In the genomic region with DNA sequence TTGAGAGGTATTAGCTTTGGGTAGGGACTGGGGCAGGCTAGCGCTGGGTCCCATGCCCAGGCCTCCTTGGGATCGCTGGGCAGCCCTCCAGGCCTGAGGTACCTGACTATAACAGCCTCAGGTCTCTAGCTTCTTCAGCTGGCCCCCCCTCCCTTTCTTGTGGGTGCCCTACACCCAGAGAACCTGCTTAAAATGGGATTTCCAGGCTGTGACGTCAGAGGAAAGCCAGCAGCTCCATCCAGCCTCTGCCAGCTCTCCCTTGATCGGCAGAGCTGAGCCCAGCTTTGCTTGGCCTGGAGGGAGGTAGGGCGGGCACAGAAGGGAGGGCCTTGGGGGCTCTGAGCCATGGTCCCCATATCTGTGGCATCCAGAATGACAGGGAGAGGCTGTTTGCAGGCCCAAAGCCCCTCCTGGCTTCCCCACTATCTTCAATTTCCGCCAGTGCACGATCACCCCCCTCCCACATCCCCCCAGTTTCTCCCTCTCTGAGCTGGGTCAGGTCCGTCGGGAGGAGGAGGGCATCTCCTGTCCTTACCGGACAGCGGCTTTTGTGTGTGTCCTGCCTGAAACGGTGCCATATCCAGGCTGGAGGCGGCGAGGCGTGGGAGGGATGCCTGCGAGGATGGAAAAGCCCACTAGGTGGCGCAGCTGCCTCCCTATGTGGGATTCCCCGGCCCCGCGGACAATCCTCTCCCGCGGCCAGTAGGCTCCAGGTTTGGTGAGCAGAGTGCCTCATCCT, we compare ENCODE assay signal across 8 cellular contexts. TPM values are rescaled to one million over a fixed set of nuclear protein-coding genes. Genes with fewer than 3 reads are reported as not detected.
DNase-seq lines count a peak whose midpoint lies in the region; ATAC-seq, FAIRE-seq and TF ChIP-seq lines count a peak whose summit lies in the region.

No MANE protein-coding gene starts in this region.

- CTCF ChIA-PET in PC-3 (lab: Charles Lee): interaction anchor here (0.6 to 1.5 kb wide), 2 partner anchors 55 to 736 kb away, joined by 5 to 12 read pairs; no protein-coding TSS in a partner anchor

- no peaks in the 10 kb centered on the region for H3K27me3 Mint-ChIP-seq in activated T-cell treated with anti-CD3 and anti-CD28 coated beads, Interleukin-2, amount 50 U/mL, for 24 hours
- peaks cover 0 to 12% (median 7%) of the 10 kb centered on the region in 3 donors for H3K27me3 Mint-ChIP-seq in naive B cell

- H3K36me3 Mint-ChIP-seq in activated T-cell treated with anti-CD3 and anti-CD28 coated beads, Interleukin-2, amount 50 U/mL, for 24 hours (ENCODE audit: low read depth): no peaks in the 10 kb centered on the region
- no peaks in the 10 kb centered on the region for H3K36me3 Mint-ChIP-seq in naive B cell

- H3K4me1 Mint-ChIP-seq in activated T-cell treated with anti-CD3 and anti-CD28 coated beads, Interleukin-2, amount 50 U/mL, for 24 hours (ENCODE audit: low read depth): peaks cover 5% of the 10 kb centered on the region
- H3K4me1 Mint-ChIP-seq in naive B cell: peaks cover 4 to 6% (median 5%) of the 10 kb centered on the region in 3 donors

- no peaks in the 10 kb centered on the region for H3K4me1 ChIP-seq in PC-3 (ENCODE audit: insufficient read depth, low read length)

- peak overlapping the region; percentile 46 for H3K27ac Mint-ChIP-seq in activated T-cell treated with anti-CD3 and anti-CD28 coated beads, Interleukin-2, amount 50 U/mL, for 24 hours
- peak overlapping the region in 3 of 6 donors; percentile 32 to 81 (median 57) for H3K27ac Mint-ChIP-seq in naive B cell

- no peaks in the 10 kb centered on the region for H3K27me3 ChIP-seq in PC-3 (ENCODE audit: low read length)

- no peak overlapping the region for H3K9ac ChIP-seq in PC-3 (ENCODE audit: low read length)

- FAIRE-seq in HTR-8/SVneo (lab: Jason Lieb, UNC): peak; percentile 94

- no peaks in the 10 kb centered on the region for H3F3A ChIP-seq in PC-3 (ENCODE audit: low read length, unreplicated experiment)

- H3K9me3 ChIP-seq in PC-3 (ENCODE audit: low read length): no peaks in the 10 kb centered on the region

- H2AFZ ChIP-seq in PC-3 (ENCODE audit: low read length): peak overlapping the region; percentile 75

- DNase-seq in AG20443 (ENCODE audit: low spot score): peak; percentile 97
- DNase-seq in HTR-8/SVneo (ENCODE audit: insufficient read length, low spot score): peak; percentile 93
- DNase-seq in PC-3: peak; percentile 85
- peak; percentile 89 for DNase-seq in activated T-cell treated with anti-CD3 and anti-CD28 coated beads, Interleukin-2, amount 50 U/mL, for 24 hours
- DNase-seq in epithelial cell of proximal tubule (ENCODE audit: low read depth): no peak
- peak; percentile 68 for DNase-seq in naive B cell
- DNase-seq in stimulated activated CD8-positive, alpha-beta memory T cell treated with anti-CD3 and anti-CD28 coated beads, Interleukin-7, amount 100 ng/mL, for 48 hours (ENCODE audit: extremely low read depth in 1 of 2, low read depth in 1 of 2): peak; percentile 65 to 68

- no peaks in the 10 kb centered on the region for H4K20me1 ChIP-seq in PC-3 (ENCODE audit: low read length)

- no peaks in the 10 kb centered on the region for H3K9me2 ChIP-seq in PC-3 (replicated peaks; ENCODE audit: low read length)

- BruUV-seq in PC-3 (replicated peaks; lab: Mats Ljungman, UMichigan): no TSS peak

- no peak overlapping the region for H3K27ac ChIP-seq in PC-3 (ENCODE audit: low read length)

- peak overlapping the region; percentile 17; the same call in 1 of the 2 replicates for H3K4me3 ChIP-seq in PC-3 (ENCODE audit: low read length)
- H3K4me3 ChIP-seq in epithelial cell of proximal tubule (ENCODE audit: low read depth, low read length): no peak overlapping the region

- no peaks in the 10 kb centered on the region for H3K9me3 Mint-ChIP-seq in activated T-cell treated with anti-CD3 and anti-CD28 coated beads, Interleukin-2, amount 50 U/mL, for 24 hours
- H3K9me3 Mint-ChIP-seq in naive B cell: no peaks in the 10 kb centered on the region

- TF ChIP-seq CTCF in PC-3 (conservative IDR thresholded peaks at IDR 0.05; ENCODE audit: low read depth, low read length) (peak; percentile 82), epithelial cell of proximal tubule (conservative IDR thresholded peaks at IDR 0.05; ENCODE audit: low read depth, low read length) (peak; percentile 86)

- peak overlapping the region; percentile 48; the same call in 1 of the 2 replicates for H3K4me2 ChIP-seq in PC-3 (ENCODE audit: low read length)

- peak overlapping the region; percentile 50 for H3K4me3 Mint-ChIP-seq in activated T-cell treated with anti-CD3 and anti-CD28 coated beads, Interleukin-2, amount 50 U/mL, for 24 hours
- H3K4me3 Mint-ChIP-seq in naive B cell: peak overlapping the region in 3 of 8 donors; percentile 29 to 62 (median 32)

- intact Hi-C loops in PC-3 (cut with micrococcal nuclease): loop anchor here (1.0 to 5.0 kb wide), 2 partner anchors 54 to 98 kb away; no protein-coding TSS in a partner anchor

- no peaks in the 10 kb centered on the region for H3K36me3 ChIP-seq in PC-3 (ENCODE audit: low read depth, low read length)

- H3K79me2 ChIP-seq in PC-3 (ENCODE audit: low read length): no peaks in the 10 kb centered on the region

- peak; percentile 51 for ATAC-seq in GM19025 (IDR thresholded peaks at IDR 0.05; ENCODE audit: low read depth, unreplicated experiment)
- ATAC-seq in PC-3: peak; percentile 97
- ATAC-seq in naive B cell (ENCODE audit: low read depth in 2 of 2): peak; percentile 92 to 94

- POLR2A ChIA-PET in PC-3 (lab: Charles Lee; ENCODE audit: unreplicated experiment): no interaction called here

RNA-seq across cellular contexts. Expression of a gene that starts 10.8 kb away (rescaled TPM):
- total RNA-seq in PC-3 (2014; rRNA removed) (2.4 and 2.5 TPM in 2 replicates), epithelial cell of proximal tubule (9.9 and 30.6 TPM in 2 replicates)
- polyA plus RNA-seq in naive B cell (ENCODE audit: low read depth in 6 of 6): not detected

RNA-seq across cellular contexts. Expression of a gene that starts 15.6 kb away (rescaled TPM):
- total RNA-seq in PC-3 (2014; rRNA removed) (1.5 and 1.9 TPM in 2 replicates), epithelial cell of proximal tubule (2.2 and 6.7 TPM in 2 replicates)
- 100 to 1,000 TPM in 2 of 6 donors, 10 to 100 TPM in 3, 1 to 10 TPM in 1; 7.0 to 125 (median 41.8) TPM for polyA plus RNA-seq in naive B cell (ENCODE audit: low read depth in 6 of 6)
